In genomic region chr13:107373551-107373950, GRCh38 we compare ENCODE assay signal across 8 cellular contexts.
DNase-seq lines count a peak whose midpoint lies in the region; ATAC-seq and TF ChIP-seq lines count a peak whose summit lies in the region.

No MANE protein-coding gene starts in this region.

- no peak for ATAC-seq in HG03469 (IDR thresholded peaks at IDR 0.05; ENCODE audit: unreplicated experiment)
- ATAC-seq in GM18870 (IDR thresholded peaks at IDR 0.05; ENCODE audit: unreplicated experiment) = no peak

- TF ChIP-seq CTCF in AG09319 (IDR thresholded peaks at IDR 0.05; ENCODE audit: low read depth, low read length) (peak; percentile 65), LNCAP (IDR thresholded peaks at IDR 0.05) (peak; percentile 60), WI38 (IDR thresholded peaks at IDR 0.05; ENCODE audit: low read depth, low read length) (peak; percentile 58; the same call in 1 of the 2 replicates), GM20000 (IDR thresholded peaks at IDR 0.05; ENCODE audit: extremely low read depth, missing control alignments) (no peak)

- no peak overlapping the region for H3K4me3 ChIP-seq in WI38 (ENCODE audit: low read depth, low read length)

- DNase-seq in AG09319 (ENCODE audit: extremely low read depth, low read depth) (peak; percentile 39), kidney glomerular epithelial cell (lab: John Stamatoyannopoulos, UW) (peak; percentile 87), GM20000 (ENCODE audit: low spot score) (no peak)
- no peak for DNase-seq in activated CD8-positive, alpha-beta memory T cell treated with anti-CD3 and anti-CD28 coated beads, Interleukin-2, amount 50 U/mL, for 4 hours

Comparison
In these comparisons a context has a peak if more than half of its experiments do, and no peak if none do; other contexts are left out.
1. DNase-seq: peak in AG09319 (single experiment) and kidney glomerular epithelial cell (single experiment); none in GM20000 (single experiment) and activated CD8-positive, alpha-beta memory T cell treated with anti-CD3 and anti-CD28 coated beads, Interleukin-2, amount 50 U/mL, for 4 hours (single experiment).